ENCODE assay signal across 26 cellular contexts in the genomic region with DNA sequence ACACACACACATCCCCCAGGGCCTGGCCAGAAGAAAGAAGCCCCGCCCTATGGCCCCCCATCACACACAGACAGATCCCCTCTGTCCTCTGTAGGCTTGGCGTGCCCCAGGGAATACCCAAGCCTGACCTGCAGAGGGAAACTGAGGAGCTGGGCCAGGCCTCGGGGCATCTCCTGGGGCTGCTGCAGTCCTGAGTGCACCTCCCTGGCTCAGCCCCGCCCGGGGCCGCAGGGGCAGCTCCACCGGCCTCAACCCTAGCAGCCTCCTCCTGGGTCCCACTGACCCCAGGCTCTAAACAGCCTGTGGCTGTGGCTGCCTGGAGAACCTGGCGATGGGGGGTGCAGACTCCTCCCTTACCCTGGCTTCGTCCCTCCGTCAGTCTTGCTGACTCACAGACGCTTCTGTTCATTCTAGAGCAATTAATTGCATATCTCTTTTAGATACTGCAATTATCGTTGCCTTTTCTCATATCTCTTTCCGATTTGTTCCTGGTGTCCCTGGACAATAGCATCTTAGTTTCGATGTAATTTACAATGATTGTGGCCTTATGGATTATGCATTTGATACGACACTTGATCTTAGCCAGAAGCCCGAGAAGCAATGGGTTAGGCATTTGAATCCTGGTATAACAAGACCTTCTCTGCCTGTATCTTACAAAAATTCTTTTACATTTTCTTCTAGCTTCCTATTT.
"Had no signal": no experiment of that assay in that cellular context is flagged by ENCODE, and none has a peak within 500 bp of the region (broad histone marks: within the 10 kb centered on the region; RNA-seq: fewer than 3 reads in every experiment).

No MANE protein-coding gene starts in this region.

- H3K9me3 ChIP-seq: colonic mucosa, esophagus squamous epithelium, heart right ventricle, left ventricle myocardium inferior, lower lobe of right lung, ovary, spleen, testis, tibial artery had no signal

- H3K27ac ChIP-seq: colonic mucosa, esophagus squamous epithelium, heart right ventricle, left ventricle myocardium inferior, lower lobe of right lung, ovary, spleen, testis, tibial artery had no signal

- H3K36me3 ChIP-seq: colonic mucosa, esophagus squamous epithelium, heart right ventricle, left ventricle myocardium inferior, lower lobe of right lung, ovary, spleen, tibial artery had no signal

- H3K4me1 ChIP-seq: colonic mucosa, esophagus squamous epithelium, heart right ventricle, left ventricle myocardium inferior, lower lobe of right lung, testis, tibial artery had no signal

- H3K4me3 ChIP-seq: colonic mucosa, esophagus squamous epithelium, heart right ventricle, left ventricle myocardium inferior, lower lobe of right lung, ovary, spleen, testis, tibial artery had no signal

- ATAC-seq: heart right ventricle; left cardiac atrium; lower lobe of right lung; natural killer cell; sciatic nerve; stimulated activated memory B cell treated with anti-CD40 and anti-IgM and Interleukin-4, amounts not matched to agents 10 μg/mL and 1 μg/mL and 100 μg/mL, for 72 hours had no signal

- FAIRE-seq: endometrium, islet of Langerhans had no signal

- DNase-seq: colonic mucosa; effector memory CD4-positive, alpha-beta T cell; erythroblast; esophagus squamous epithelium; foreskin melanocyte; glutamatergic neuron; heart right ventricle; hippocampal formation; left cardiac atrium; left ventricle myocardium inferior; lower lobe of right lung; natural killer cell; occipital lobe; ovary; posterior cingulate gyrus; retina; spleen; stimulated activated CD4-positive, alpha-beta T cell treated with anti-CD3 and anti-CD28 coated beads, Interleukin-4, amount 100 ng/mL, for 4 hours; stimulated activated naive CD8-positive, alpha-beta T cell treated with anti-CD3 and anti-CD28 coated beads, Interleukin-15, Interleukin-2, amounts not matched to agents 100 U/mL and 50 U/mL, for 24 hours; substantia nigra; testis; tibial artery had no signal

- H3K27me3 ChIP-seq: colonic mucosa, ovary, testis had no signal
